ENCODE assay signal across 23 cellular contexts in the genomic region with DNA sequence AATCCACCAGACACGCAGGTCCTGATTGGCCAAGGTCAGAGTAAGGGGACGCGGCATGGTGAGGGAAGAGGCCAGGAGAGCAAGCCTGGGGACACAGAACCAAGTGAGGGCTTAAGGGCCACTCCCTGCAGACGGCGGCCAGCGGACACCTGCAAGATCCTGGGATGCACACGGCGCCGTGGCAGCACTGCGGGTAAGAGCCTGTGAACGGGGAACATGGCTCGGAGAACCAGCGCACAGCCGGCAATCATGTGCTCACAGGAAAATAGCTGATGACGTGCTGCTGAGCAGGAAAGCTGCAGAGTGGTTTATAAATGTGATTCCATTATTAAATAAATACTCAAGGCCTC. TPM values are rescaled to one million over a fixed set of nuclear protein-coding genes. Genes with fewer than 3 reads are reported as not detected.
"Had no signal": no experiment of that assay in that cellular context is flagged by ENCODE, and none has a peak within 500 bp of the region (broad histone marks: within the 10 kb centered on the region; RNA-seq: fewer than 3 reads in every experiment).

No MANE protein-coding gene starts in this region.

- H3K4me3 Mint-ChIP-seq: activated CD4-positive, alpha-beta T cell treated with anti-CD3 and anti-CD28 coated beads for 36 hours; activated CD8-positive, alpha-beta T cell treated with anti-CD3 and anti-CD28 coated beads, Interleukin-2, amount 10 ng/mL, durations not matched to agents 7 days and 5 days; activated naive CD4-positive, alpha-beta T cell treated with anti-CD3 and anti-CD28 coated beads, Interleukin-2, amount 50 U/mL, for 24 hours; activated T-helper 1 cell treated with anti-CD3 and anti-CD28 coated beads, Interleukin-12 subunit alpha, Interleukin-12 subunit beta, Interleukin-2, Interleukin-4 antibody, amounts not matched to agents 30 ng/mL and 10 ng/mL and 1 ng/mL, durations not matched to agents 14 hours and 24 hours and 36 hours; central memory CD8-positive, alpha-beta T cell had no signal

- DNase-seq: activated CD4-positive, alpha-beta T cell treated with anti-CD3 and anti-CD28 coated beads for 36 hours; activated CD8-positive, alpha-beta memory T cell treated with anti-CD3 and anti-CD28 coated beads, Interleukin-2, amount 50 U/mL, for 48 hours; activated CD8-positive, alpha-beta T cell treated with anti-CD3 and anti-CD28 coated beads, Interleukin-2, amount 10 ng/mL, durations not matched to agents 7 days and 5 days; activated effector memory CD4-positive, alpha-beta T cell treated with Interleukin-2 at 50 U/mL for 16 hours; activated naive CD4-positive, alpha-beta T cell; activated T-cell treated with anti-CD3 and anti-CD28 coated beads, Interleukin-2, amount 50 U/mL, for 1 hour; MG63; MV-4-11; NCI-H1092 treated with DMSO at 0.1 percent for 48 hours; NCI-H1694; NCI-H524; Peyer's patch; T-helper 2 cell; T1000; WERI-Rb-1 had no signal

- H3K9me3 Mint-ChIP-seq: activated naive CD4-positive, alpha-beta T cell treated with anti-CD3 and anti-CD28 coated beads, Interleukin-2, amount 50 U/mL, for 24 hours; activated T-helper 1 cell treated with anti-CD3 and anti-CD28 coated beads, Interleukin-12 subunit alpha, Interleukin-12 subunit beta, Interleukin-2, Interleukin-4 antibody, amounts not matched to agents 30 ng/mL and 10 ng/mL and 1 ng/mL, durations not matched to agents 14 hours and 24 hours and 36 hours; central memory CD8-positive, alpha-beta T cell had no signal

- H3K9me3 ChIP-seq: MG63, Peyer's patch had no signal

- ATAC-seq: activated CD4-positive, alpha-beta T cell treated with anti-CD3 and anti-CD28 coated beads for 36 hours; activated CD8-positive, alpha-beta T cell treated with anti-CD3 and anti-CD28 coated beads, Interleukin-2, amount 10 ng/mL, durations not matched to agents 7 days and 5 days had no signal

- H3K27me3 ChIP-seq: MG63, Peyer's patch, SJSA1 had no signal

- H3K36me3 Mint-ChIP-seq: activated naive CD4-positive, alpha-beta T cell treated with anti-CD3 and anti-CD28 coated beads, Interleukin-2, amount 50 U/mL, for 24 hours had no signal

- H3K36me3 ChIP-seq: MG63, Peyer's patch, SJSA1, WERI-Rb-1 had no signal

- H3K27ac Mint-ChIP-seq: activated CD4-positive, alpha-beta T cell treated with anti-CD3 and anti-CD28 coated beads for 36 hours; activated CD8-positive, alpha-beta T cell treated with anti-CD3 and anti-CD28 coated beads, Interleukin-2, amount 10 ng/mL, durations not matched to agents 7 days and 5 days; activated naive CD4-positive, alpha-beta T cell treated with anti-CD3 and anti-CD28 coated beads, Interleukin-2, amount 50 U/mL, for 24 hours; activated T-helper 1 cell treated with anti-CD3 and anti-CD28 coated beads, Interleukin-12 subunit alpha, Interleukin-12 subunit beta, Interleukin-2, Interleukin-4 antibody, amounts not matched to agents 30 ng/mL and 10 ng/mL and 1 ng/mL, durations not matched to agents 14 hours and 24 hours and 36 hours had no signal

- H3K27ac ChIP-seq: Peyer's patch, RWPE1, SJSA1, WERI-Rb-1 had no signal

- H3K4me3 ChIP-seq: MG63, Peyer's patch, SJSA1 had no signal

- H3K4me1 ChIP-seq: Peyer's patch had no signal

- H3K27me3 Mint-ChIP-seq: activated CD4-positive, alpha-beta T cell treated with anti-CD3 and anti-CD28 coated beads for 36 hours; activated naive CD4-positive, alpha-beta T cell treated with anti-CD3 and anti-CD28 coated beads, Interleukin-2, amount 50 U/mL, for 24 hours; central memory CD8-positive, alpha-beta T cell had no signal

- FAIRE-seq: TTC549 had no signal

- H3K4me1 Mint-ChIP-seq: central memory CD8-positive, alpha-beta T cell had no signal

RNA-seq across cellular contexts. Expression of gene ENTPD8, which starts 45.0 kb away (rescaled TPM):
- total RNA-seq: activated CD4-positive, alpha-beta T cell treated with anti-CD3 and anti-CD28 coated beads for 36 hours; activated CD8-positive, alpha-beta T cell treated with anti-CD3 and anti-CD28 coated beads, Interleukin-2, amount 10 ng/mL, durations not matched to agents 7 days and 5 days; activated T-helper 1 cell treated with anti-CD3 and anti-CD28 coated beads, Interleukin-12 subunit alpha, Interleukin-12 subunit beta, Interleukin-2, Interleukin-4 antibody, amounts not matched to agents 30 ng/mL and 10 ng/mL and 1 ng/mL, durations not matched to agents 14 hours and 24 hours and 36 hours; aorta; Right ventricle myocardium superior; SJSA1 had no signal
